ENCODE assay signal across 1 cellular context in genomic region chr11:120208012-120208441, GRCh38.
TF ChIP-seq lines count a peak whose summit lies in the region.

No MANE protein-coding gene starts in this region.

TF ChIP-seq in SK-N-SH, 30 proteins besides CTCF, POLR2A, EP300 and RAD21 (continued from another document):
- TF ChIP-seq ZBTB33 (IDR thresholded peaks at IDR 0.05; ENCODE audit: borderline replicate concordance, low read depth) = no peak
- no peak for TF ChIP-seq SIN3A (IDR thresholded peaks at IDR 0.05; ENCODE audit: borderline replicate concordance, low read depth, low read length)
- TF ChIP-seq FOSL2 (IDR thresholded peaks at IDR 0.05; ENCODE audit: borderline replicate concordance, low read depth) = no peak
- no peak for TF ChIP-seq MEF2A (IDR thresholded peaks at IDR 0.05; ENCODE audit: borderline replicate concordance, low read depth)
- no peak for TF ChIP-seq IRF3 (IDR thresholded peaks at IDR 0.05; ENCODE audit: low read depth, low read length)
- no peak for TF ChIP-seq NFIC (IDR thresholded peaks at IDR 0.05; ENCODE audit: borderline replicate concordance)
